Comparison of ENCODE assay signal across 20 cellular contexts in the genomic region with DNA sequence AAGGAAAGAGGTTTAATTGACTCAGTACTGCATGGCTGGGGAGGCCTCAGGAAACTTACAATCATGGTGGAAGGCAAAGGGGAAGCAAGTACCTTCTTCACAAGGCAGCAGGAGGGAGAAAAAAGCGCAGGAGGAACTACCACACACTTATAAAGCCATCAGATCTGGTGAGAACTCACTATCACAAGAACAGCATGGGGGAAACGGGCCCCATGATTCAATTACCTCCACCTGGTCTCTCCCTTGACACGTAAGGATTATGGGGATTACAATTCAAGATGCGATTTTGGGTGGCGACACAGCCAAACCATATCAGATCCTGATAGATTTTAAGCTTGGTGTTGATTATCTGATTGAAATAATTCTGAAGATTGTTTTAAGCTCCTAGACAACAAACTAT.
"Had no signal": no experiment of that assay in that cellular context is flagged by ENCODE, and none has a peak within 500 bp of the region (broad histone marks: within the 10 kb centered on the region; RNA-seq: fewer than 3 reads in every experiment).

No MANE protein-coding gene starts in this region.

- H3K4me1 ChIP-seq: esophagus squamous epithelium, gastroesophageal sphincter, upper lobe of left lung had no signal

- H3K27ac ChIP-seq: dorsolateral prefrontal cortex, esophagus squamous epithelium, gastroesophageal sphincter, sigmoid colon, spleen, upper lobe of left lung had no signal

- H3K36me3 ChIP-seq: esophagus squamous epithelium, gastroesophageal sphincter, sigmoid colon, spleen, upper lobe of left lung had no signal

- DNase-seq: activated CD4-positive, alpha-beta memory T cell treated with anti-CD3 and anti-CD28 coated beads for 36 hours; activated CD4-positive, alpha-beta T cell treated with anti-CD3 and anti-CD28 coated beads for 4 hours; activated CD4-positive, CD25-positive, alpha-beta regulatory T cell; activated effector memory CD4-positive, alpha-beta T cell treated with anti-CD3 and anti-CD28 coated beads, Interleukin-2, amount 50 U/mL, for 16 hours; activated naive CD4-positive, alpha-beta T cell treated with anti-CD3 and anti-CD28 coated beads, Interleukin-2, amount 10 ng/mL, durations not matched to agents 7 days and 5 days; activated T-cell treated with anti-CD3 and anti-CD28 coated beads, Interleukin-2, amount 50 U/mL, for 48 hours; amygdala; caudate nucleus; dorsolateral prefrontal cortex; esophagus squamous epithelium; head of caudate nucleus; hypothalamus; sigmoid colon; spleen; stimulated activated CD4-positive, alpha-beta T cell treated with anti-CD3 and anti-CD28 coated beads, Interleukin-4, amount 100 ng/mL, for 24 hours; stimulated activated naive CD4-positive, alpha-beta T cell treated with Interleukin-2 at 50 U/mL for 16 hours; T1000; upper lobe of left lung had no signal

- H3K4me1 Mint-ChIP-seq: activated naive CD4-positive, alpha-beta T cell treated with anti-CD3 and anti-CD28 coated beads, Interleukin-2, amount 10 ng/mL, durations not matched to agents 7 days and 5 days; neural crest cell had no signal

- ATAC-seq: gastroesophageal sphincter had no signal

- H3K9me3 Mint-ChIP-seq: activated CD4-positive, alpha-beta memory T cell treated with anti-CD3 and anti-CD28 coated beads for 36 hours; activated naive CD4-positive, alpha-beta T cell treated with anti-CD3 and anti-CD28 coated beads, Interleukin-2, amount 10 ng/mL, durations not matched to agents 7 days and 5 days; neural crest cell had no signal

- H3K27me3 ChIP-seq: dorsolateral prefrontal cortex, esophagus squamous epithelium, gastroesophageal sphincter, sigmoid colon, spleen, upper lobe of left lung had no signal

- H3K27me3 Mint-ChIP-seq: activated naive CD4-positive, alpha-beta T cell treated with anti-CD3 and anti-CD28 coated beads, Interleukin-2, amount 10 ng/mL, durations not matched to agents 7 days and 5 days had no signal

- H3K36me3 Mint-ChIP-seq: activated CD4-positive, alpha-beta memory T cell treated with anti-CD3 and anti-CD28 coated beads for 36 hours; activated naive CD4-positive, alpha-beta T cell treated with anti-CD3 and anti-CD28 coated beads, Interleukin-2, amount 10 ng/mL, durations not matched to agents 7 days and 5 days had no signal

- H3K27ac Mint-ChIP-seq: activated CD4-positive, alpha-beta memory T cell treated with anti-CD3 and anti-CD28 coated beads for 36 hours; activated naive CD4-positive, alpha-beta T cell treated with anti-CD3 and anti-CD28 coated beads, Interleukin-2, amount 10 ng/mL, durations not matched to agents 7 days and 5 days had no signal

- H3K4me3 ChIP-seq: dorsolateral prefrontal cortex, esophagus squamous epithelium, gastroesophageal sphincter, sigmoid colon, spleen, upper lobe of left lung had no signal

- H3K9me3 ChIP-seq: esophagus squamous epithelium, gastroesophageal sphincter, sigmoid colon, spleen, upper lobe of left lung had no signal

- H3K4me3 Mint-ChIP-seq: activated CD4-positive, alpha-beta memory T cell treated with anti-CD3 and anti-CD28 coated beads for 36 hours; activated naive CD4-positive, alpha-beta T cell treated with anti-CD3 and anti-CD28 coated beads, Interleukin-2, amount 10 ng/mL, durations not matched to agents 7 days and 5 days; neural crest cell had no signal
